8 cellular contexts compared by ENCODE assay signal in the genomic region with DNA sequence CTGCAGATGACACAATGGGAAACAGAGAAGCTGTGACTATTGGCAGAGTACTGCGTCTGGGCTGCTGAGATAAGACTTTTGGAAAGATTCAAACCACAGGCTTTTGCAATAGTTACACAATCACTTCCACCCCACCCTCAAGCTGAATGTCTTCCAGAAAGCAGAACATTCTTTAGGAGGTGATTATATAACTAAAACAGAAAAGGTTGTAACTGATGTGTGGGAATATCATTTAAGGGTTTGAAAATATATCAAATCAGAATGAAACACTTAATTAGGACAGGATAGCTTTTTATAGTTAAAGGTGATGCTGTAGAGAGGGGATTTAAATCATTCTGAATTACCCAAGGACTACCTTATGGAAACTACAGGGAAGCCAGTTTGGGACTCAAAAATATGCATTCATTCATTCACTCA.
A peak's percentile ranks its signal among the peaks of the same experiment; 100 is the strongest.
DNase-seq lines count a peak whose midpoint lies in the region; ATAC-seq and TF ChIP-seq lines count a peak whose summit lies in the region.

No MANE protein-coding gene starts in this region.

- H3K14ac ChIP-seq in trophoblast cell (ENCODE audit: low read length): no peak overlapping the region

- H3K27me3 ChIP-seq in SJCRH30 (no peaks in the 10 kb centered on the region), trophoblast cell (ENCODE audit: insufficient read depth, low read length) (no peaks in the 10 kb centered on the region), esophagus squamous epithelium (no peaks in the 10 kb centered on the region)

- H4K8ac ChIP-seq in trophoblast cell (ENCODE audit: low read depth, low read length): no peak overlapping the region

- H2AFZ ChIP-seq in trophoblast cell (ENCODE audit: insufficient read depth, low read length, poor library complexity): no peak overlapping the region

- DNase-seq in ELR (ENCODE audit: low read depth) (peak; percentile 70), SJCRH30 (peak in 1 of 2 experiments; percentile 28), fibroblast of the aortic adventitia (ENCODE audit: low read depth) (peak; percentile 99), trophoblast cell (peak; percentile 83 to 94), glutamatergic neuron (no peak), esophagus squamous epithelium (lab: John Stamatoyannopoulos, UW) (no peak), HK-2 (ENCODE audit: unreplicated experiment) (no peak)

- no peaks in the 10 kb centered on the region for H3K36me3 ChIP-seq in SJCRH30
- no peaks in the 10 kb centered on the region for H3K36me3 ChIP-seq in trophoblast cell (ENCODE audit: control insufficient read depth in 1 of 2, insufficient read depth in 2 of 2, low read length in 2 of 2)
- no peaks in the 10 kb centered on the region for H3K36me3 ChIP-seq in esophagus squamous epithelium

- peaks cover 2% of the 10 kb centered on the region for H3K9me3 Mint-ChIP-seq in glutamatergic neuron (ENCODE audit: unreplicated experiment)

- H3K4me3 ChIP-seq in SJCRH30 (peak overlapping the region; percentile 31; the same call in 1 of the 2 replicates), fibroblast of the aortic adventitia (ENCODE audit: low read depth, low read length) (no peak overlapping the region), trophoblast cell (ENCODE audit: low read depth, low read length) (no peak overlapping the region), esophagus squamous epithelium (no peak overlapping the region)

- H3K4ac ChIP-seq in trophoblast cell (ENCODE audit: low read depth, low read length): no peak overlapping the region

- H3K23ac ChIP-seq in trophoblast cell (ENCODE audit: low read length): no peak overlapping the region

- no peak for ATAC-seq in HG02610 (IDR thresholded peaks at IDR 0.05; ENCODE audit: unreplicated experiment)

- H3K9me3 ChIP-seq in SJCRH30 (replicated peaks) (no peaks in the 10 kb centered on the region), trophoblast cell (ENCODE audit: insufficient read depth, low read depth, low read length) (no peaks in the 10 kb centered on the region), esophagus squamous epithelium (no peaks in the 10 kb centered on the region)

- no peak overlapping the region for H3K27ac Mint-ChIP-seq in glutamatergic neuron (ENCODE audit: unreplicated experiment)

- no peak overlapping the region for H4K12ac ChIP-seq in trophoblast cell (ENCODE audit: low read depth, low read length)

- no peak overlapping the region for H3K4me2 ChIP-seq in trophoblast cell (ENCODE audit: low read length)

- no peak overlapping the region for H2BK5ac ChIP-seq in trophoblast cell (ENCODE audit: low read depth, low read length, poor library complexity)

- TF ChIP-seq CTCF in fibroblast of the aortic adventitia (IDR thresholded peaks at IDR 0.05; ENCODE audit: insufficient read depth, low read length) (no peak), glutamatergic neuron (IDR thresholded peaks at IDR 0.05; ENCODE audit: partially characterized antibody, unreplicated experiment) (no peak), esophagus squamous epithelium (IDR thresholded peaks at IDR 0.05) (no peak)

- H3K79me1 ChIP-seq in trophoblast cell (ENCODE audit: low read length): peaks cover 3% of the 10 kb centered on the region

- H3K4me3 Mint-ChIP-seq in glutamatergic neuron (ENCODE audit: unreplicated experiment): no peak overlapping the region

- H3K4me1 Mint-ChIP-seq in glutamatergic neuron (ENCODE audit: low read depth, unreplicated experiment): no peaks in the 10 kb centered on the region

- no peak overlapping the region for H2AK5ac ChIP-seq in trophoblast cell (ENCODE audit: low read length)

- TF ChIP-seq POLR2A in esophagus squamous epithelium (IDR thresholded peaks at IDR 0.05): no peak

- H3K9ac ChIP-seq in trophoblast cell (ENCODE audit: low read length): no peak overlapping the region

- H3K27me3 Mint-ChIP-seq in glutamatergic neuron (ENCODE audit: unreplicated experiment): no peaks in the 10 kb centered on the region

- peaks cover 10% of the 10 kb centered on the region for H3K36me3 Mint-ChIP-seq in glutamatergic neuron (ENCODE audit: unreplicated experiment)

- intact Hi-C loops in esophagus squamous epithelium (cut with DNase I): no loop called here

- H4K91ac ChIP-seq in trophoblast cell (ENCODE audit: low read depth, low read length): no peak overlapping the region

- H3K79me2 ChIP-seq in trophoblast cell (ENCODE audit: control insufficient read depth, insufficient read depth, low read length, poor library complexity): no peaks in the 10 kb centered on the region

- peaks cover 13% of the 10 kb centered on the region for H3K4me1 ChIP-seq in SJCRH30
- peaks cover 4% of the 10 kb centered on the region in 2 experiments for H3K4me1 ChIP-seq in trophoblast cell (ENCODE audit: control insufficient read depth in 1 of 2, insufficient read depth in 2 of 2, low read length in 2 of 2)
- H3K4me1 ChIP-seq in esophagus squamous epithelium: peaks cover 5 to 27% (median 11%) of the 10 kb centered on the region in 3 donors

- H2BK120ac ChIP-seq in trophoblast cell (ENCODE audit: insufficient read depth, low read length, poor library complexity): no peak overlapping the region

- H2BK12ac ChIP-seq in trophoblast cell (ENCODE audit: low read length): no peak overlapping the region

- H3K18ac ChIP-seq in trophoblast cell (ENCODE audit: low read length): no peak overlapping the region

- H3K27ac ChIP-seq in SJCRH30: peak overlapping the region; percentile 57
- no peak overlapping the region for H3K27ac ChIP-seq in trophoblast cell (ENCODE audit: low read depth, low read length)
- peak overlapping the region in 1 of 4 donors; percentile 13 for H3K27ac ChIP-seq in esophagus squamous epithelium

- WGBS in trophoblast cell (ENCODE audit: extremely low coverage, insufficient coverage, insufficient read length): no CpG with 5 or more reads among the region's 1 CpG
- 0 to 10% methylated on average over 1 of the region's 1 CpG for WGBS in esophagus squamous epithelium, 2 donors

Comparison
In these comparisons a context has a peak if more than half of its experiments do, and no peak if none do; other contexts are left out.
1. DNase-seq: peak in ELR (single experiment), fibroblast of the aortic adventitia (single experiment) and trophoblast cell (2 of 2); none in glutamatergic neuron (single experiment), esophagus squamous epithelium (single experiment) and HK-2 (single experiment).